Comparison of ENCODE assay signal across 15 cellular contexts in the genomic region with DNA sequence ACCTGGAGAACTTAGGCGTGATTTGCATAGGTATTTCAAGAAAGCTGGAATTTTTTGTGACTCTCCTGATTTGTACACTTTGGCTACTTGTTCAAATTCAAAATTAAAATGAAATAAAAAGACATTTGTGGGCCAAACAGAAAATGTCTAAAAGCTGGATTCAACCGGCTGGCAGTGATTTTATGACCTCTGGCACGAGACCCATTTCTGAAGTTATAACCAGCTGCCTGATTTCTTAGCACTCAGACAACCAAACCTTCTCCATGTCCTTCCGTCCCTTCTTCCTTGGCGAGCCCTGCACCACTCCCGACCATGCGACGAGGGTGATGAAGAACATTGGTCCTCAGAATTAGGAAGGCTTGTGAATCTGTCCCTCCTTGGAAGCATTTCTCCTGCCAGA. TPM values are rescaled to one million over a fixed set of nuclear protein-coding genes. Genes with fewer than 3 reads are reported as not detected.
A peak's percentile ranks its signal among the peaks of the same experiment; 100 is the strongest.
DNase-seq lines count a peak whose midpoint lies in the region; ATAC-seq and TF ChIP-seq lines count a peak whose summit lies in the region.
"Had no signal": no experiment of that assay in that cellular context is flagged by ENCODE, and none has a peak within 500 bp of the region (broad histone marks: within the 10 kb centered on the region; RNA-seq: fewer than 3 reads in every experiment).

No MANE protein-coding gene starts in this region.

- peak overlapping the region; percentile 23 for H3K27ac Mint-ChIP-seq in Caco-2 (ENCODE audit: unreplicated experiment)
- H3K27ac Mint-ChIP-seq: CD8-positive, alpha-beta T cell; H9 had no signal

- H3K27me3 ChIP-seq in Caco-2 (replicated peaks; ENCODE audit: control insufficient read depth, insufficient read depth, low read length) = no peaks in the 10 kb centered on the region
- no peaks in the 10 kb centered on the region for H3K27me3 ChIP-seq in ascending aorta
- H3K27me3 ChIP-seq in gastroesophageal sphincter = no peaks in the 10 kb centered on the region
- H3K27me3 ChIP-seq in sigmoid colon = no peaks in the 10 kb centered on the region
- H3K27me3 ChIP-seq: BLaER1 had no signal

- peaks cover 52% of the 10 kb centered on the region for H3K4me1 Mint-ChIP-seq in Caco-2 (ENCODE audit: low read depth, unreplicated experiment)

- H3K36me3 Mint-ChIP-seq in Caco-2 (ENCODE audit: insufficient read depth, unreplicated experiment) = peaks cover 12% of the 10 kb centered on the region
- H3K36me3 Mint-ChIP-seq: CD14-positive monocyte; CD8-positive, alpha-beta T cell had no signal

- DNase-seq in Caco-2 (no peak), ascending aorta (ENCODE audit: low spot score in 2 of 2) (no peak), sigmoid colon (no peak), NCI-H1436 treated with DMSO at 0.1 percent for 48 hours (lab: John Stamatoyannopoulos, UW) (no peak), HEK293T (ENCODE audit: extremely low spot score) (no peak), DMS53 (lab: John Stamatoyannopoulos, UW) (no peak)
- DNase-seq: CD8-positive, alpha-beta T cell; DMS 273 treated with DMSO at 0.1 percent for 48 hours; H9 had no signal

- H3K4me3 Mint-ChIP-seq in Caco-2 (ENCODE audit: unreplicated experiment) = no peak overlapping the region
- H3K4me3 Mint-ChIP-seq: CD14-positive monocyte; CD8-positive, alpha-beta T cell; H9 had no signal

- peak overlapping the region; percentile 40 to 47 for H3K27ac ChIP-seq in ascending aorta
- peak overlapping the region; percentile 20 to 70 (median 44) for H3K27ac ChIP-seq in gastroesophageal sphincter
- H3K27ac ChIP-seq in sigmoid colon = peak overlapping the region; percentile 45 to 96 (median 52)
- H3K27ac ChIP-seq: 22Rv1, BLaER1 had no signal

- H3K9me3 ChIP-seq in Caco-2 (no peaks in the 10 kb centered on the region), ascending aorta (no peaks in the 10 kb centered on the region), gastroesophageal sphincter (no peaks in the 10 kb centered on the region), sigmoid colon (no peaks in the 10 kb centered on the region)
- H3K9me3 ChIP-seq: A549, BLaER1 had no signal

- CTCF ChIA-PET in Caco-2 (lab: Charles Lee) (no interaction called here), HEK293T (lab: Yijun Ruan, JAX) (no interaction called here)

- no peak overlapping the region for H3K4me3 ChIP-seq in Caco-2 (ENCODE audit: low read depth, low read length)
- no peak overlapping the region for H3K4me3 ChIP-seq in ascending aorta
- H3K4me3 ChIP-seq in gastroesophageal sphincter = no peak overlapping the region
- H3K4me3 ChIP-seq in sigmoid colon = no peak overlapping the region
- H3K4me3 ChIP-seq: A549, BLaER1 had no signal

- H3K27me3 Mint-ChIP-seq in Caco-2 (ENCODE audit: insufficient read depth, unreplicated experiment) = no peaks in the 10 kb centered on the region

- ATAC-seq in gastroesophageal sphincter = no peak
- ATAC-seq: A549; CD8-positive, alpha-beta T cell; HepG2 had no signal

- BruUV-seq in Caco-2 (replicated peaks; lab: Mats Ljungman, UMichigan) = no TSS peak

- WGBS in gastroesophageal sphincter (ENCODE audit: low coverage in 1 of 2), 2 donors = 82 to 85% methylated on average over 8 of the region's 8 CpGs
- WGBS in sigmoid colon, 2 donors = 25 to 61% methylated on average over 8 of the region's 8 CpGs

- no peak for TF ChIP-seq EP300 in gastroesophageal sphincter (IDR thresholded peaks at IDR 0.05)
- no peak for TF ChIP-seq EP300 in sigmoid colon (IDR thresholded peaks at IDR 0.05)

- H3K9me3 Mint-ChIP-seq in Caco-2 (ENCODE audit: unreplicated experiment) = no peaks in the 10 kb centered on the region
- H3K9me3 Mint-ChIP-seq: CD8-positive, alpha-beta T cell; H9 had no signal

- no peak for TF ChIP-seq CTCF in Caco-2 (IDR thresholded peaks at IDR 0.05; ENCODE audit: insufficient read depth in 1 of 2, low read depth in 1 of 2, low read length in 1 of 2, severe bottlenecking in 1 of 2, unreplicated experiment in 1 of 2)
- no peak for TF ChIP-seq CTCF in ascending aorta (IDR thresholded peaks at IDR 0.05)
- no peak for TF ChIP-seq CTCF in gastroesophageal sphincter (IDR thresholded peaks at IDR 0.05)
- TF ChIP-seq CTCF in sigmoid colon (IDR thresholded peaks at IDR 0.05) = no peak

- POLR2A ChIA-PET in Caco-2 (lab: Charles Lee) = no interaction called here
- POLR2A ChIA-PET in HEK293T (lab: Yijun Ruan, JAX) = interaction anchor here (0.9 kb wide), 1 partner anchor 21 kb away, joined by 3 read pairs; no protein-coding TSS in a partner anchor

- no peaks in the 10 kb centered on the region for H3K36me3 ChIP-seq in Caco-2 (ENCODE audit: control insufficient read depth, insufficient read depth, low read length)
- no peaks in the 10 kb centered on the region for H3K36me3 ChIP-seq in ascending aorta
- no peaks in the 10 kb centered on the region for H3K36me3 ChIP-seq in gastroesophageal sphincter
- H3K36me3 ChIP-seq in sigmoid colon = no peaks in the 10 kb centered on the region
- H3K36me3 ChIP-seq: BLaER1 had no signal

- H3K4me1 ChIP-seq in Caco-2 (peaks cover 64% of the 10 kb centered on the region), ascending aorta (peaks cover 7 to 31% of the 10 kb centered on the region in 2 donors), gastroesophageal sphincter (peaks cover 0 to 55% (median 7%) of the 10 kb centered on the region in 3 donors), sigmoid colon (peaks cover 0 to 58% (median 55%) of the 10 kb centered on the region in 4 donors)

- TF ChIP-seq POLR2A in gastroesophageal sphincter (IDR thresholded peaks at IDR 0.05) = no peak
- no peak for TF ChIP-seq POLR2A in sigmoid colon (IDR thresholded peaks at IDR 0.05)

- intact Hi-C loops in Caco-2 (cut with micrococcal nuclease; ENCODE audit: unreplicated experiment) = no loop called here
- intact Hi-C loops in ascending aorta (cut with DNase I) = no loop called here
- intact Hi-C loops in sigmoid colon (cut with DNase I) = no loop called here

TF ChIP-seq in HEK293T, 16 proteins besides CTCF, POLR2A, EP300 and RAD21:
- TF ChIP-seq ZNF384 (IDR thresholded peaks at IDR 0.05) (no peak), L3MBTL2 (conservative IDR thresholded peaks at IDR 0.05) (no peak), HDGF (IDR thresholded peaks at IDR 0.05; ENCODE audit: borderline replicate concordance) (no peak), CTBP1 (IDR thresholded peaks at IDR 0.05; ENCODE audit: borderline replicate concordance) (no peak)
TF ChIP-seq in HEK293T: peak in this region for 0.

RNA-seq across cellular contexts. Expression of a gene that starts 19.7 kb away (rescaled TPM):
- total RNA-seq in Caco-2 (2022) (322 and 339 TPM in 2 replicates), ascending aorta (210 TPM), gastroesophageal sphincter (100 to 1,000 TPM in 3 of 4 donors, 10 to 100 TPM in 1; 89.0 to 277 (median 194) TPM), sigmoid colon (100 to 1,000 TPM in 2 of 4 donors, 10 to 100 TPM in 2; 64.8 to 106 (median 96.1) TPM)
- polyA plus RNA-seq in sigmoid colon = 10 to 100 TPM; 13.9 to 67.7 (median 21.0) TPM
- total RNA-seq: CD8-positive, alpha-beta T cell had no signal
- polyA plus RNA-seq: CD14-positive monocyte had no signal
